Comparison of ENCODE assay signal across 18 cellular contexts in genomic region chr3:33848624-33849347, GRCh38. TPM values are rescaled to one million over a fixed set of nuclear protein-coding genes. Genes with fewer than 3 reads are reported as not detected.
DNase-seq lines count a peak whose midpoint lies in the region; ATAC-seq and TF ChIP-seq lines count a peak whose summit lies in the region.
"Had no signal": no experiment of that assay in that cellular context is flagged by ENCODE, and none has a peak within 500 bp of the region (broad histone marks: within the 10 kb centered on the region; RNA-seq: fewer than 3 reads in every experiment).

No MANE protein-coding gene starts in this region.

- peaks cover 61% of the 10 kb centered on the region for H3K4me1 Mint-ChIP-seq in CD4-positive, alpha-beta T cell (ENCODE audit: low read depth)
- H3K4me1 Mint-ChIP-seq in activated CD4-positive, alpha-beta memory T cell treated with anti-CD3 and anti-CD28 coated beads for 36 hours (ENCODE audit: low read depth) = peaks cover 40% of the 10 kb centered on the region

- H3K9me3 ChIP-seq in BLaER1 = no peaks in the 10 kb centered on the region
- H3K9me3 ChIP-seq in CD4-positive, alpha-beta T cell (ENCODE audit: control insufficient read depth, low read length) = no peaks in the 10 kb centered on the region
- H3K9me3 ChIP-seq: heart right ventricle, psoas muscle had no signal

- peaks cover 14% of the 10 kb centered on the region for H3K4me1 ChIP-seq in BLaER1
- H3K4me1 ChIP-seq: psoas muscle had no signal

- H3K27me3 ChIP-seq in BLaER1 = no peaks in the 10 kb centered on the region
- no peaks in the 10 kb centered on the region for H3K27me3 ChIP-seq in CD4-positive, alpha-beta T cell (ENCODE audit: control insufficient read depth, insufficient read depth, low read length)
- H3K27me3 ChIP-seq: heart right ventricle had no signal

- peak overlapping the region; percentile 42 for H3K4me2 ChIP-seq in BLaER1

- CTCF ChIA-PET in CD4-positive, alpha-beta T cell (lab: Charles Lee) = no interaction called here
- CTCF ChIA-PET in activated CD4-positive, alpha-beta memory T cell treated with anti-CD3 and anti-CD28 coated beads for 36 hours (lab: Charles Lee) = no interaction called here

- POLR2A ChIA-PET in CD4-positive, alpha-beta T cell (lab: Charles Lee) = interaction anchor here (1.1 to 1.8 kb wide), 2 partner anchors 50 to 408 kb away, joined by 5 to 7 read pairs; partner anchors contain the start of genes PDCD6IP and UBP1
- POLR2A ChIA-PET in activated CD4-positive, alpha-beta memory T cell treated with anti-CD3 and anti-CD28 coated beads for 36 hours (lab: Charles Lee) = no interaction called here

- peak; percentile 75 for ATAC-seq in CD4-positive, alpha-beta T cell (ENCODE audit: poor library complexity)
- ATAC-seq in GM18520 (IDR thresholded peaks at IDR 0.05; ENCODE audit: unreplicated experiment) (no peak), HG02623 (IDR thresholded peaks at IDR 0.05; ENCODE audit: unreplicated experiment) (no peak)
- ATAC-seq: heart right ventricle, PC-3, psoas muscle, SK-N-SH treated with all-trans-retinoic acid at 6 μM for 48 hours had no signal

- intact Hi-C loops in CD4-positive, alpha-beta T cell (cut with DNase I, micrococcal nuclease) = no loop called here
- intact Hi-C loops in activated CD4-positive, alpha-beta memory T cell treated with anti-CD3 and anti-CD28 coated beads for 36 hours (cut with micrococcal nuclease) = no loop called here

- H4K20me1 ChIP-seq in BLaER1 = no peaks in the 10 kb centered on the region

- H3K9me3 Mint-ChIP-seq in CD4-positive, alpha-beta T cell = no peaks in the 10 kb centered on the region
- no peaks in the 10 kb centered on the region for H3K9me3 Mint-ChIP-seq in activated CD4-positive, alpha-beta memory T cell treated with anti-CD3 and anti-CD28 coated beads for 36 hours
- H3K9me3 Mint-ChIP-seq: activated T-helper 2 cell treated with anti-CD3 and anti-CD28 coated beads, Interferon-gamma antibody, Interleukin-2, Interleukin-4, amounts not matched to agents 10 μg/mL and 5 μg/mL and 100 μg/mL, durations not matched to agents 14 hours and 24 hours and 36 hours; dendritic cell treated with granulocyte-macrophage colony-stimulating factor and Interleukin-4, amounts not matched to agents 40 ng/mL and 50 ng/mL, for 4 days had no signal

- peak overlapping the region; percentile 70 for H3K27ac Mint-ChIP-seq in CD4-positive, alpha-beta T cell
- peak overlapping the region; percentile 9 for H3K27ac Mint-ChIP-seq in activated CD4-positive, alpha-beta memory T cell treated with anti-CD3 and anti-CD28 coated beads for 36 hours
- H3K27ac Mint-ChIP-seq: activated T-helper 2 cell treated with anti-CD3 and anti-CD28 coated beads, Interferon-gamma antibody, Interleukin-2, Interleukin-4, amounts not matched to agents 10 μg/mL and 5 μg/mL and 100 μg/mL, durations not matched to agents 14 hours and 24 hours and 36 hours; B cell; dendritic cell treated with granulocyte-macrophage colony-stimulating factor and Interleukin-4, amounts not matched to agents 40 ng/mL and 50 ng/mL, for 4 days had no signal

- TF ChIP-seq CTCF in CD4-positive, alpha-beta T cell (IDR thresholded peaks at IDR 0.05) = no peak

- peak overlapping the region; percentile 60 for H3K4me3 Mint-ChIP-seq in CD4-positive, alpha-beta T cell
- no peak overlapping the region for H3K4me3 Mint-ChIP-seq in activated CD4-positive, alpha-beta memory T cell treated with anti-CD3 and anti-CD28 coated beads for 36 hours
- H3K4me3 Mint-ChIP-seq: B cell; dendritic cell treated with granulocyte-macrophage colony-stimulating factor and Interleukin-4, amounts not matched to agents 40 ng/mL and 50 ng/mL, for 4 days had no signal

- DNase-seq in CD4-positive, alpha-beta T cell = peak in 1 of 10 experiments; percentile 9
- DNase-seq in activated CD4-positive, alpha-beta memory T cell treated with anti-CD3 and anti-CD28 coated beads for 36 hours = no peak
- DNase-seq in islet precursor cell (peak; percentile 52), NCI-H526 (lab: John Stamatoyannopoulos, UW) (no peak), Ammon's horn (ENCODE audit: low spot score) (no peak)
- DNase-seq: heart right ventricle; NCI-H1694 treated with DMSO at 0.1 percent for 48 hours; NCI-H446; PC-3; psoas muscle; stimulated activated CD4-positive, alpha-beta T cell treated with anti-CD3 and anti-CD28 coated beads, Interleukin-12 subunit alpha, Interleukin-12 subunit beta, amount 100 ng/mL, for 4 hours had no signal

- peaks cover 67% of the 10 kb centered on the region for H3K36me3 Mint-ChIP-seq in CD4-positive, alpha-beta T cell (ENCODE audit: low read depth)
- peaks cover 32% of the 10 kb centered on the region for H3K36me3 Mint-ChIP-seq in activated CD4-positive, alpha-beta memory T cell treated with anti-CD3 and anti-CD28 coated beads for 36 hours

- peaks cover 56% of the 10 kb centered on the region for H3K36me3 ChIP-seq in BLaER1

- H3K9ac ChIP-seq in BLaER1 = no peak overlapping the region

- H3K4me3 ChIP-seq in BLaER1 = no peak overlapping the region
- H3K4me3 ChIP-seq: heart right ventricle, psoas muscle had no signal

- H3K27me3 Mint-ChIP-seq in CD4-positive, alpha-beta T cell = no peaks in the 10 kb centered on the region
- H3K27me3 Mint-ChIP-seq in activated CD4-positive, alpha-beta memory T cell treated with anti-CD3 and anti-CD28 coated beads for 36 hours = no peaks in the 10 kb centered on the region
- H3K27me3 Mint-ChIP-seq: B cell; dendritic cell treated with granulocyte-macrophage colony-stimulating factor and Interleukin-4, amounts not matched to agents 40 ng/mL and 50 ng/mL, for 4 days had no signal

- H3K27ac ChIP-seq in BLaER1 = peak overlapping the region; percentile 1; the same call in 1 of the 2 replicates
- no peak overlapping the region for H3K27ac ChIP-seq in CD4-positive, alpha-beta T cell (ENCODE audit: low read depth, low read length)
- H3K27ac ChIP-seq: heart right ventricle, psoas muscle had no signal

RNA-seq across cellular contexts. Expression of gene PDCD6IP, which starts 50.4 kb away (rescaled TPM):
- total RNA-seq in CD4-positive, alpha-beta T cell = 100 to 1,000 TPM; 109 to 112 TPM
- 100 to 1,000 TPM; 163 to 168 TPM for total RNA-seq in activated CD4-positive, alpha-beta memory T cell treated with anti-CD3 and anti-CD28 coated beads for 36 hours
